In genomic region chr1:58699011-58699762, GRCh38 we compare ENCODE assay signal across 8 cellular contexts. TPM values are rescaled to one million over a fixed set of nuclear protein-coding genes. Genes with fewer than 3 reads are reported as not detected.
DNase-seq lines count a peak whose midpoint lies in the region; ATAC-seq and TF ChIP-seq lines count a peak whose summit lies in the region.

No MANE protein-coding gene starts in this region.

- TSS peak; percentile 54 for BruUV-seq in Calu3 (replicated peaks; lab: Mats Ljungman, UMichigan)

- H3K9me3 Mint-ChIP-seq in Calu3 (ENCODE audit: low read depth, unreplicated experiment): no peaks in the 10 kb centered on the region

- H3K27me3 ChIP-seq in MG63: no peaks in the 10 kb centered on the region
- no peaks in the 10 kb centered on the region for H3K27me3 ChIP-seq in aorta (ENCODE audit: control insufficient read depth in 1 of 2, insufficient read depth in 2 of 2, low read length in 1 of 2)

- 3% methylated on average over 16 of the region's 16 CpGs for WGBS in aorta, 2 donors

- no peaks in the 10 kb centered on the region for H3K27me3 Mint-ChIP-seq in Calu3 (ENCODE audit: unreplicated experiment)

- no peak for DNase-seq in Calu3
- DNase-seq in MG63: no peak
- DNase-seq in choroid plexus epithelial cell (ENCODE audit: low read depth): peak; percentile 26
- peak; percentile 33 to 39 for DNase-seq in lung microvascular endothelial cell (ENCODE audit: low read depth in 2 of 2)
- DNase-seq in aorta: no peak
- DNase-seq in amniotic stem cell (lab: John Stamatoyannopoulos, UW): no peak
- DNase-seq in OCI-M2 (lab: John Stamatoyannopoulos, UW; ENCODE audit: unreplicated experiment): no peak

- H3K4me1 ChIP-seq in aorta (ENCODE audit: control insufficient read depth in 1 of 2, insufficient read depth in 2 of 2, low read length in 2 of 2): no peaks in the 10 kb centered on the region

- H3K4me3 ChIP-seq in MG63 (peak overlapping the region; percentile 95), choroid plexus epithelial cell (ENCODE audit: low read depth, low read length) (peak overlapping the region; percentile 81), aorta (ENCODE audit: low read length in 2 of 2) (peak overlapping the region; percentile 71 to 100)

- H3K9me3 ChIP-seq in MG63 (no peaks in the 10 kb centered on the region), aorta (ENCODE audit: control insufficient read depth, low read length) (no peaks in the 10 kb centered on the region)

- peak overlapping the region; percentile 98 for H3K27ac Mint-ChIP-seq in Calu3 (ENCODE audit: unreplicated experiment)

- peak; percentile 14 for ATAC-seq in GM21423 (IDR thresholded peaks at IDR 0.05; ENCODE audit: unreplicated experiment)
- ATAC-seq in aorta (ENCODE audit: low FRiP score): peak; percentile 3

- peak overlapping the region; percentile 98 for H3K4me3 Mint-ChIP-seq in Calu3 (ENCODE audit: low read depth, unreplicated experiment)

- CTCF ChIA-PET in Calu3 (lab: Charles Lee): no interaction called here

- no peak for TF ChIP-seq CTCF in Calu3 (IDR thresholded peaks at IDR 0.05; ENCODE audit: unreplicated experiment)
- no peak for TF ChIP-seq CTCF in choroid plexus epithelial cell (conservative IDR thresholded peaks at IDR 0.05; ENCODE audit: low read depth, low read length)

- intact Hi-C loops in Calu3 (cut with micrococcal nuclease; ENCODE audit: unreplicated experiment): no loop called here
- intact Hi-C loops in aorta (cut with DNase I): no loop called here

- peaks cover 43% of the 10 kb centered on the region for H3K36me3 ChIP-seq in MG63
- H3K36me3 ChIP-seq in aorta (ENCODE audit: control insufficient read depth in 1 of 2, insufficient read depth in 2 of 2, low read length in 1 of 2): peaks cover 0 to 2% of the 10 kb centered on the region in 2 donors

- H3K36me3 Mint-ChIP-seq in Calu3 (ENCODE audit: insufficient read depth, unreplicated experiment): peaks cover 31% of the 10 kb centered on the region

- peaks cover 7% of the 10 kb centered on the region for H3K4me1 Mint-ChIP-seq in Calu3 (ENCODE audit: low read depth, unreplicated experiment)

- H3K27ac ChIP-seq in aorta (ENCODE audit: low read depth in 1 of 2, low read length in 2 of 2): peak overlapping the region; percentile 24 to 68

RNA-seq across cellular contexts. Expression of gene MYSM1, which starts 0.7 kb away (rescaled TPM):
- 44.6 and 48.2 TPM in 2 replicates for total RNA-seq in Calu3 (2022)
- total RNA-seq in MG63 (2014; rRNA removed; shearing (Covaris generic); ENCODE audit: low replicate concordance): 3.3 and 12.3 TPM in 2 replicates
- 9.4 and 18.7 TPM in 2 replicates for total RNA-seq in lung microvascular endothelial cell
- total RNA-seq in aorta: 10 to 100 TPM; 42.7 to 50.4 TPM
- polyA plus RNA-seq in aorta: 10 to 100 TPM in 1 of 2 donors, 1 to 10 TPM in 1; 6.6 to 13.3 TPM

Comparison
In these comparisons a context has a peak if more than half of its experiments do, and no peak if none do; other contexts are left out.
1. DNase-seq: peak in choroid plexus epithelial cell (single experiment) and lung microvascular endothelial cell (2 of 2); none in Calu3 (single experiment), MG63 (single experiment), aorta (0 of 2), amniotic stem cell (single experiment) and OCI-M2 (single experiment).
2. Peak in every context shown above with its lines, with median percentiles within 50 percentile points of each other: H3K4me3 ChIP-seq.